In the genomic region with DNA sequence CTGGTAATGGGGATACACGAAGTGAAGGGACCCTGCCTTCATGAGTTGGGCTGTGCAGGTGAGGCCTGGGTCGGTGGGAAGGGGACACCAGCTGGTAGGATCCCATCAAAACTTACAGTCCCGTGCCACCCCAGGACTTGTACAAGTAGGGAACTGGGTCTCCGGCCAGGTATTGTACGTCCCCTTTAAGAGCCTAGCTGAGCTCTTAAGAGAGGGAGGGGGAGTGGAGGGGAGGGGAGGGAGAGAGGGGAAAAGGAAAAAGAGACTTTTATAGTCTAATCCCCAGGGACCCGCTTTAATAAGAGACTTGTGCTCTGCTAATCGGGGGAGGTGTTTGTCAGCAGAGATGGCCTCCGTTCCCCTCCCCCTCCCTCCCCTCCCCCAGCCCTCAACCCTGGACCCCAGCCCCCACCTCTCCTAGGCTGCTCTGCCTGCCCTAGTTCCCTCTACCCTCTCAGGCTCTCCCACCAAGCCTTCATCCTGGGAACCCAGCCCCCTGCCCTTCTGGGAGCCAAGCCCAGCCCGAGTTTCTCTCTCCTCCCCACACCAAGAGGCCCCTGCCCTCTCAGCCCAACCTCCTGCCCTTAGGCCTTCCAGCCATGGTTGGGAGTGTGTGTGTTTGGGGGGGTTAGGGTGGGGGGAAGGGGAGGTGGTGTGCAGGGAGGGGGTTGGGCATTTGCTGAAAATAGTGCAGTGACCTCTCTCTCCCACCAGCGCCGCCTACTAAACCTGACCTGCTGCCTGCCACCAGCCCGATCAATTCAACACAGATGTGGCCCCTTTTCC, we compare ENCODE assay signal across 8 cellular contexts. TPM values are rescaled to one million over a fixed set of nuclear protein-coding genes. Genes with fewer than 3 reads are reported as not detected.
DNase-seq lines count a peak whose midpoint lies in the region; ATAC-seq and TF ChIP-seq lines count a peak whose summit lies in the region.

No MANE protein-coding gene starts in this region.

- H3K27ac Mint-ChIP-seq in activated T-helper 17 cell treated with anti-CD3 and anti-CD28 coated beads, Interleukin-2, amount 50 U/mL, for 72 hours: peak overlapping the region; percentile 69

- peaks cover 41% of the 10 kb centered on the region for H3K4me1 Mint-ChIP-seq in activated T-helper 17 cell treated with anti-CD3 and anti-CD28 coated beads, Interleukin-2, amount 50 U/mL, for 72 hours

- H3K27me3 Mint-ChIP-seq in activated T-helper 17 cell treated with anti-CD3 and anti-CD28 coated beads, Interleukin-2, amount 50 U/mL, for 72 hours: no peaks in the 10 kb centered on the region

- no peaks in the 10 kb centered on the region for H3K36me3 ChIP-seq in uterus

- H3K36me3 Mint-ChIP-seq in activated T-helper 17 cell treated with anti-CD3 and anti-CD28 coated beads, Interleukin-2, amount 50 U/mL, for 72 hours (ENCODE audit: low read depth): peaks cover 23% of the 10 kb centered on the region

- H3K4me1 ChIP-seq in uterus: no peaks in the 10 kb centered on the region

- ATAC-seq in activated T-helper 17 cell treated with anti-CD3 and anti-CD28 coated beads, Interleukin-2, amount 50 U/mL, for 72 hours (replicated peaks): no peak

- peak overlapping the region; percentile 30 for H3K27ac ChIP-seq in 22Rv1
- peak overlapping the region; percentile 83 to 91 for H3K27ac ChIP-seq in uterus

- no peaks in the 10 kb centered on the region for H3K9me3 ChIP-seq in uterus

- DNase-seq in HuH-7 (ENCODE audit: low spot score) (peak; percentile 56), islet precursor cell (peak; percentile 97), uterus (peak in 1 of 2 donors; percentile 57), NCI-H2196 (lab: John Stamatoyannopoulos, UW; ENCODE audit: unreplicated experiment) (no peak), kidney glomerular epithelial cell (lab: John Stamatoyannopoulos, UW) (no peak), GDM1 (lab: John Stamatoyannopoulos, UW) (no peak)

- peak overlapping the region; percentile 7 to 18 for H3K4me3 ChIP-seq in uterus

- no peaks in the 10 kb centered on the region for H3K9me3 Mint-ChIP-seq in activated T-helper 17 cell treated with anti-CD3 and anti-CD28 coated beads, Interleukin-2, amount 50 U/mL, for 72 hours

- H3K4me3 Mint-ChIP-seq in activated T-helper 17 cell treated with anti-CD3 and anti-CD28 coated beads, Interleukin-2, amount 50 U/mL, for 72 hours: peak overlapping the region; percentile 84

- no peak for TF ChIP-seq POLR2A in uterus (IDR thresholded peaks at IDR 0.05)

- intact Hi-C loops in uterus (cut with DNase I; ENCODE audit: low total_unique reads): loop anchor here (10.0 kb wide), 1 partner anchor 69 kb away; a partner anchor contains a TSS

- no peaks in the 10 kb centered on the region for H3K27me3 ChIP-seq in uterus

- TF ChIP-seq CTCF in 22Rv1 (IDR thresholded peaks at IDR 0.05) (no peak), uterus (IDR thresholded peaks at IDR 0.05) (no peak)

RNA-seq across cellular contexts. Expression of a gene that starts 2.6 kb away (rescaled TPM):
- total RNA-seq in activated T-helper 17 cell treated with anti-CD3 and anti-CD28 coated beads, Interleukin-2, amount 50 U/mL, for 72 hours: 10 to 100 TPM in 1 of 2 donors, 1 to 10 TPM in 1; 7.4 to 14.1 TPM
- 10 to 100 TPM in 1 of 4 donors, 1 to 10 TPM in 2, under 1 TPM in 1; 0.77 to 17.1 (median 5.0) TPM for total RNA-seq in uterus

RNA-seq across cellular contexts. Expression of a gene that starts 16.7 kb away (rescaled TPM):
- 100 to 1,000 TPM; 211 to 237 TPM for total RNA-seq in activated T-helper 17 cell treated with anti-CD3 and anti-CD28 coated beads, Interleukin-2, amount 50 U/mL, for 72 hours
- 100 to 1,000 TPM; 417 to 911 (median 637) TPM for total RNA-seq in uterus

RNA-seq across cellular contexts. Expression of a gene that starts 25.4 kb away (rescaled TPM):
- 10 to 100 TPM; 13.0 to 13.5 TPM for total RNA-seq in activated T-helper 17 cell treated with anti-CD3 and anti-CD28 coated beads, Interleukin-2, amount 50 U/mL, for 72 hours
- total RNA-seq in uterus: 10 to 100 TPM in 2 of 4 donors, 1 to 10 TPM in 2; 4.1 to 16.8 (median 9.7) TPM

RNA-seq across cellular contexts. Expression of a gene that starts 29.7 kb away (rescaled TPM):
- 100 to 1,000 TPM; 104 to 118 TPM for total RNA-seq in activated T-helper 17 cell treated with anti-CD3 and anti-CD28 coated beads, Interleukin-2, amount 50 U/mL, for 72 hours
- total RNA-seq in uterus: 100 to 1,000 TPM in 3 of 4 donors, 10 to 100 TPM in 1; 53.6 to 238 (median 140) TPM

RNA-seq across cellular contexts. Expression of a gene that starts 37.9 kb away (rescaled TPM):
- total RNA-seq in activated T-helper 17 cell treated with anti-CD3 and anti-CD28 coated beads, Interleukin-2, amount 50 U/mL, for 72 hours: 1 to 10 TPM; 3.2 to 8.7 TPM
- total RNA-seq in uterus: 100 to 1,000 TPM in 1 of 4 donors, 10 to 100 TPM in 2, 1 to 10 TPM in 1; 6.8 to 167 (median 29.4) TPM

Comparison
In these comparisons a context has a peak if more than half of its experiments do, and no peak if none do; other contexts are left out.
1. DNase-seq: peak in HuH-7 (single experiment) and islet precursor cell (single experiment); none in NCI-H2196 (single experiment), kidney glomerular epithelial cell (single experiment) and GDM1 (single experiment).